ENCODE assay signal across 11 cellular contexts in genomic region chr7:2710901-2711551, GRCh38. TPM values are rescaled to one million over a fixed set of nuclear protein-coding genes. Genes with fewer than 3 reads are reported as not detected.
DNase-seq lines count a peak whose midpoint lies in the region; ATAC-seq lines count a peak whose summit lies in the region.
"Had no signal": no experiment of that assay in that cellular context is flagged by ENCODE, and none has a peak within 500 bp of the region (broad histone marks: within the 10 kb centered on the region; RNA-seq: fewer than 3 reads in every experiment).

No MANE protein-coding gene starts in this region.

- WGBS in neuronal stem cell (ENCODE audit: extremely low coverage in 2 of 2, insufficient read length in 2 of 2, insufficient replicate concordance in 1 of 2), 2 donors, result no CpG with 5 or more reads among the region's 4 CpGs

- H3K27me3 Mint-ChIP-seq in activated CD4-positive, alpha-beta T cell treated with anti-CD3 and anti-CD28 coated beads, Interleukin-2, amount 10 ng/mL, durations not matched to agents 24 days and 14 days, result peaks cover 10% of the 10 kb centered on the region

- H3K4me1 ChIP-seq in neuronal stem cell (ENCODE audit: control insufficient read depth in 2 of 2, insufficient read depth in 1 of 2, low read depth in 1 of 2, low read length in 2 of 2), result peaks cover 8 to 25% of the 10 kb centered on the region in 2 donors

- H3K79me1 ChIP-seq in neuronal stem cell (ENCODE audit: low read depth, low read length), result no peaks in the 10 kb centered on the region

- peak; percentile 86 for DNase-seq in activated CD4-positive, alpha-beta T cell treated with anti-CD3 and anti-CD28 coated beads, Interleukin-2, amount 10 ng/mL, durations not matched to agents 24 days and 14 days
- DNase-seq in activated CD4-positive, alpha-beta T cell treated with anti-CD3 and anti-CD28 coated beads, Interleukin-2, amount 50 U/mL, for 4 hours, result no peak
- DNase-seq in T-helper 22 cell (ENCODE audit: low read depth) (peak; percentile 35), DMS 273 (lab: John Stamatoyannopoulos, UW; ENCODE audit: unreplicated experiment) (no peak), NCI-H1105 treated with DMSO at 0.1 percent for 48 hours (lab: John Stamatoyannopoulos, UW) (no peak), neuronal stem cell (ENCODE audit: low spot score) (no peak)
- peak; percentile 44 for DNase-seq in stimulated activated CD8-positive, alpha-beta memory T cell treated with anti-CD3 and anti-CD28 coated beads, Interleukin-4, amount 100 ng/mL, for 48 hours
- DNase-seq: dermis blood vessel endothelial cell had no signal

- no peak overlapping the region for H3K23ac ChIP-seq in neuronal stem cell (ENCODE audit: low read depth, low read length, poor library complexity)

- H3K14ac ChIP-seq in neuronal stem cell (ENCODE audit: low read length), result no peak overlapping the region

- no peak overlapping the region for H2BK12ac ChIP-seq in neuronal stem cell (ENCODE audit: low read length)

- no peak overlapping the region for H2BK5ac ChIP-seq in neuronal stem cell (ENCODE audit: low read length)

- no peak overlapping the region for H4K8ac ChIP-seq in neuronal stem cell (ENCODE audit: low read depth, low read length)

- peaks cover 0 to 2% (median 0%) of the 10 kb centered on the region in 3 experiments for H3K27me3 ChIP-seq in neuronal stem cell (ENCODE audit: control insufficient read depth in 3 of 3, insufficient read depth in 3 of 3, low read depth in 1 of 3, low read length in 3 of 3)

- peaks cover 0 to 5% of the 10 kb centered on the region in 2 donors for H3K9me3 ChIP-seq in neuronal stem cell (replicated peaks in 1 of 2; ENCODE audit: control insufficient read depth in 2 of 2, insufficient read depth in 1 of 2, low read depth in 1 of 2, low read length in 2 of 2)

- no peak overlapping the region for H3K4me3 ChIP-seq in neuronal stem cell (ENCODE audit: low read length in 2 of 2)

- H3K9ac ChIP-seq in neuronal stem cell (ENCODE audit: low read depth, low read length, poor library complexity), result no peak overlapping the region

- H4K91ac ChIP-seq in neuronal stem cell (ENCODE audit: low read depth, low read length, poor library complexity), result no peak overlapping the region

- peaks cover 41% of the 10 kb centered on the region for H3K4me1 Mint-ChIP-seq in activated CD4-positive, alpha-beta T cell treated with anti-CD3 and anti-CD28 coated beads, Interleukin-2, amount 10 ng/mL, durations not matched to agents 24 days and 14 days

- no peak overlapping the region for H3K27ac ChIP-seq in neuronal stem cell (replicated peaks; ENCODE audit: low read length)

- H3K4me2 ChIP-seq in neuronal stem cell (ENCODE audit: insufficient read depth, low read length, poor library complexity, severe bottlenecking), result no peak overlapping the region

- peaks cover 0 to 7% of the 10 kb centered on the region in 2 donors for H3K36me3 ChIP-seq in neuronal stem cell (replicated peaks in 1 of 2; ENCODE audit: control insufficient read depth in 2 of 2, insufficient read depth in 2 of 2, low read length in 2 of 2)

- no peak overlapping the region for H2BK120ac ChIP-seq in neuronal stem cell (ENCODE audit: low read depth, low read length)

- no peak overlapping the region for H2AK5ac ChIP-seq in neuronal stem cell (ENCODE audit: low read depth, low read length)

- intact Hi-C loops in activated CD4-positive, alpha-beta T cell treated with anti-CD3 and anti-CD28 coated beads, Interleukin-2, amount 10 ng/mL, durations not matched to agents 24 days and 14 days (cut with micrococcal nuclease), result loop anchor here (5.0 kb wide), 1 partner anchor 189 kb away; no protein-coding TSS in a partner anchor

- H3K27ac Mint-ChIP-seq in activated CD4-positive, alpha-beta T cell treated with anti-CD3 and anti-CD28 coated beads, Interleukin-2, amount 10 ng/mL, durations not matched to agents 24 days and 14 days, result peak overlapping the region; percentile 83

- peaks cover 2% of the 10 kb centered on the region for H3K36me3 Mint-ChIP-seq in activated CD4-positive, alpha-beta T cell treated with anti-CD3 and anti-CD28 coated beads, Interleukin-2, amount 10 ng/mL, durations not matched to agents 24 days and 14 days (ENCODE audit: low read depth)

- H2BK15ac ChIP-seq in neuronal stem cell (ENCODE audit: low read length), result no peak overlapping the region

- peak; percentile 31 for ATAC-seq in HG02943 (IDR thresholded peaks at IDR 0.05; ENCODE audit: low read depth, unreplicated experiment)
- ATAC-seq: SK-N-SH treated with all-trans-retinoic acid at 6 μM for 48 hours had no signal

- H3K4me3 Mint-ChIP-seq in activated CD4-positive, alpha-beta T cell treated with anti-CD3 and anti-CD28 coated beads, Interleukin-2, amount 10 ng/mL, durations not matched to agents 24 days and 14 days, result peak overlapping the region; percentile 81

- no peak overlapping the region for H3K18ac ChIP-seq in neuronal stem cell (ENCODE audit: low read length)

- no peak overlapping the region for H3K4ac ChIP-seq in neuronal stem cell (ENCODE audit: low read length)

- H2AFZ ChIP-seq in neuronal stem cell (ENCODE audit: low read length), result no peak overlapping the region

- no peaks in the 10 kb centered on the region for H3K9me3 Mint-ChIP-seq in activated CD4-positive, alpha-beta T cell treated with anti-CD3 and anti-CD28 coated beads, Interleukin-2, amount 10 ng/mL, durations not matched to agents 24 days and 14 days

RNA-seq across cellular contexts. Expression of gene AMZ1, which starts 23.0 kb away (rescaled TPM):
- not detected in 2 replicates for total RNA-seq in activated CD4-positive, alpha-beta T cell treated with anti-CD3 and anti-CD28 coated beads, Interleukin-2, amount 10 ng/mL, durations not matched to agents 24 days and 14 days
- polyA plus RNA-seq in neuronal stem cell (2013, experiment 1 of 2), result 0.04 TPM
- 0.01 TPM for polyA plus RNA-seq in neuronal stem cell (2013, experiment 2 of 2)
- total RNA-seq: lung microvascular endothelial cell had no signal

Comparison
In these comparisons a context has a peak if more than half of its experiments do, and no peak if none do; other contexts are left out.
1. DNase-seq: peak in activated CD4-positive, alpha-beta T cell treated with anti-CD3 and anti-CD28 coated beads, Interleukin-2, amount 10 ng/mL, durations not matched to agents 24 days and 14 days (single experiment), T-helper 22 cell (single experiment) and stimulated activated CD8-positive, alpha-beta memory T cell treated with anti-CD3 and anti-CD28 coated beads, Interleukin-4, amount 100 ng/mL, for 48 hours (single experiment); none in activated CD4-positive, alpha-beta T cell treated with anti-CD3 and anti-CD28 coated beads, Interleukin-2, amount 50 U/mL, for 4 hours (0 of 2), DMS 273 (single experiment), NCI-H1105 treated with DMSO at 0.1 percent for 48 hours (single experiment) and neuronal stem cell (single experiment).